ENCODE assay signal across 8 cellular contexts in the genomic region with DNA sequence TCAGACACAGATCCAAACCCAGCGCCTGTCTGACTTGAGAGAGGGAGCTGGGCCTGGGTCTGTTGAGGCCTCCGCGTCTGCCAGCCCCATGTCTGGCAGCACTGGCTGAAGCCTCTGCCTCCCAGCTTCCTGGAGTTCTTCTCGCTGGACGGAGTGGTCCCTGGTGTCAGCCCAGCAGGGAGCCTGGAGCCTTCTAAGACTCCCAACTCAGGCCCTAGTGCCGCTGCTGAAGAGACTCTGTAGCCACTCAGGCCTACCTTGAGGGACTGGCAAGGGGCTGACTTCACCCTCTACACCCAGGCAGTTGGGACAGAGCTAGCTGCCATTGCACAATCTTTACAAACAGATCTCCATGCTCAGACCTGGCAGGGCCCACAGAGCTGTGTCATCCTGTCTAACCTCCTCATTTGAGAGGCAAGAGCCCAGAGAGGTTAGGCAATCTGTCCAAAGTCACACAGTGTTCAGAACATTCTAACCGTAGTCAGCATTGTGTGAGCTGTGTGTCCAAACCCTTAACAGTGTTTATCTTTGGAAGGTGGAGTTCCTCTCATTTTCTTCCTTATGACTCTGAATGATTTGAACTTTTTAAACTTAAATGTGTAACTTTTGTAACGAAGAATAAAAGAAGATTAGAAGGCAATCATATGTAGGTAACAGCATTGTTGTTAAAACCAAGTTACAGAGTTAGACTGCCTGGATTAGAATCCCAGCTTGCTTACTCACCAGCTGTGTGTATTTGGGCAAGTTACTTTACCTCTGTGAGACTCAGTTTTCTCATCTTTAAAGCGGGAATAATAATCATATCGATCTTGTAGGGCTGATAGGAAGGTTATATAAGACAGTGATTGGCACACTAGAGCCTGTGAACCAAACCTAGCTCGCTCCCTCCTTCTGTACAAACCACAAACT. TPM values are rescaled to one million over a fixed set of nuclear protein-coding genes. Genes with fewer than 3 reads are reported as not detected.
DNase-seq lines count a peak whose midpoint lies in the region.

No MANE protein-coding gene starts in this region.

- no peaks in the 10 kb centered on the region for H3K9me3 ChIP-seq in MG63
- H3K9me3 ChIP-seq in muscle layer of colon (ENCODE audit: low read length): no peaks in the 10 kb centered on the region

- H3K36me3 ChIP-seq in MG63 (peaks cover 4% of the 10 kb centered on the region), muscle layer of colon (ENCODE audit: insufficient read depth, low read length) (no peaks in the 10 kb centered on the region)

- peaks cover 21% of the 10 kb centered on the region for H3K4me1 ChIP-seq in muscle layer of colon (ENCODE audit: insufficient read depth, low read length)

- H3K27me3 ChIP-seq in MG63: no peaks in the 10 kb centered on the region
- H3K27me3 ChIP-seq in muscle layer of colon (ENCODE audit: control insufficient read depth in 1 of 2, insufficient read depth in 2 of 2, low read length in 2 of 2): no peaks in the 10 kb centered on the region

- H3K9ac ChIP-seq in muscle layer of colon (ENCODE audit: low read length): no peak overlapping the region

- H3K27me3 Mint-ChIP-seq in activated T-helper 1 cell treated with anti-CD3 and anti-CD28 coated beads, Interleukin-12 subunit alpha, Interleukin-12 subunit beta, Interleukin-2, Interleukin-4 antibody, amounts not matched to agents 30 ng/mL and 10 ng/mL and 1 ng/mL, durations not matched to agents 14 hours and 24 hours and 36 hours (ENCODE audit: insufficient read depth): no peaks in the 10 kb centered on the region

- no peak overlapping the region for H3K27ac Mint-ChIP-seq in activated T-helper 1 cell treated with anti-CD3 and anti-CD28 coated beads, Interleukin-12 subunit alpha, Interleukin-12 subunit beta, Interleukin-2, Interleukin-4 antibody, amounts not matched to agents 30 ng/mL and 10 ng/mL and 1 ng/mL, durations not matched to agents 14 hours and 24 hours and 36 hours

- DNase-seq in AG08396 (ENCODE audit: low spot score): peak; percentile 64
- peak; percentile 90 for DNase-seq in MG63
- DNase-seq in dedifferentiated amniotic fluid mesenchymal stem cell (ENCODE audit: extremely low spot score): peak; percentile 58
- DNase-seq in G401 (ENCODE audit: low spot score): no peak
- DNase-seq in activated T-helper 1 cell treated with anti-CD3 and anti-CD28 coated beads, Interleukin-12 subunit alpha, Interleukin-12 subunit beta, Interleukin-2, Interleukin-4 antibody, amounts not matched to agents 30 ng/mL and 10 ng/mL and 1 ng/mL, durations not matched to agents 14 hours and 24 hours and 36 hours (ENCODE audit: low spot score): no peak
- DNase-seq in NCI-H187 (lab: John Stamatoyannopoulos, UW): no peak
- no peak for DNase-seq in NCI-H2227 (lab: John Stamatoyannopoulos, UW; ENCODE audit: unreplicated experiment)

- in situ Hi-C loops in G401 (cut with HindIII; ENCODE audit: low sequenced_read_pairs): no loop called here

- intact Hi-C loops in activated T-helper 1 cell treated with anti-CD3 and anti-CD28 coated beads, Interleukin-12 subunit alpha, Interleukin-12 subunit beta, Interleukin-2, Interleukin-4 antibody, amounts not matched to agents 30 ng/mL and 10 ng/mL and 1 ng/mL, durations not matched to agents 14 hours and 24 hours and 36 hours (cut with micrococcal nuclease): loop anchor here (10.0 kb wide), 1 partner anchor 1109 kb away; a partner anchor contains a TSS

- peaks cover 60% of the 10 kb centered on the region for H3K4me1 Mint-ChIP-seq in activated T-helper 1 cell treated with anti-CD3 and anti-CD28 coated beads, Interleukin-12 subunit alpha, Interleukin-12 subunit beta, Interleukin-2, Interleukin-4 antibody, amounts not matched to agents 30 ng/mL and 10 ng/mL and 1 ng/mL, durations not matched to agents 14 hours and 24 hours and 36 hours (ENCODE audit: low read depth)

- H3K36me3 Mint-ChIP-seq in activated T-helper 1 cell treated with anti-CD3 and anti-CD28 coated beads, Interleukin-12 subunit alpha, Interleukin-12 subunit beta, Interleukin-2, Interleukin-4 antibody, amounts not matched to agents 30 ng/mL and 10 ng/mL and 1 ng/mL, durations not matched to agents 14 hours and 24 hours and 36 hours (ENCODE audit: low read depth): no peaks in the 10 kb centered on the region

- no peak overlapping the region for H3K4me3 Mint-ChIP-seq in activated T-helper 1 cell treated with anti-CD3 and anti-CD28 coated beads, Interleukin-12 subunit alpha, Interleukin-12 subunit beta, Interleukin-2, Interleukin-4 antibody, amounts not matched to agents 30 ng/mL and 10 ng/mL and 1 ng/mL, durations not matched to agents 14 hours and 24 hours and 36 hours

- H3K4me3 ChIP-seq in MG63 (no peak overlapping the region), muscle layer of colon (ENCODE audit: low read depth in 1 of 2, low read length in 2 of 2) (no peak overlapping the region)

- H3K9me3 Mint-ChIP-seq in activated T-helper 1 cell treated with anti-CD3 and anti-CD28 coated beads, Interleukin-12 subunit alpha, Interleukin-12 subunit beta, Interleukin-2, Interleukin-4 antibody, amounts not matched to agents 30 ng/mL and 10 ng/mL and 1 ng/mL, durations not matched to agents 14 hours and 24 hours and 36 hours: no peaks in the 10 kb centered on the region

- peak overlapping the region; percentile 85 for H3K27ac ChIP-seq in muscle layer of colon (ENCODE audit: low read depth, low read length)

RNA-seq across cellular contexts. Expression of a gene that starts 4.6 kb away (rescaled TPM):
- total RNA-seq in MG63 (2014; rRNA removed; shearing (Covaris generic); ENCODE audit: low replicate concordance): 80.6 and 99.2 TPM in 2 replicates
- 36.6 and 39.1 TPM in 2 replicates for total RNA-seq in G401 (2014; rRNA removed; shearing (Covaris generic))
- total RNA-seq in activated T-helper 1 cell treated with anti-CD3 and anti-CD28 coated beads, Interleukin-12 subunit alpha, Interleukin-12 subunit beta, Interleukin-2, Interleukin-4 antibody, amounts not matched to agents 30 ng/mL and 10 ng/mL and 1 ng/mL, durations not matched to agents 14 hours and 24 hours and 36 hours: 11.9 and 12.5 TPM in 2 replicates

RNA-seq across cellular contexts. Expression of a gene that starts 58.5 kb away (rescaled TPM):
- total RNA-seq in MG63 (2014; rRNA removed; shearing (Covaris generic); ENCODE audit: low replicate concordance): 65.6 and 98.8 TPM in 2 replicates
- total RNA-seq in G401 (2014; rRNA removed; shearing (Covaris generic)): 21.3 and 28.7 TPM in 2 replicates
- total RNA-seq in activated T-helper 1 cell treated with anti-CD3 and anti-CD28 coated beads, Interleukin-12 subunit alpha, Interleukin-12 subunit beta, Interleukin-2, Interleukin-4 antibody, amounts not matched to agents 30 ng/mL and 10 ng/mL and 1 ng/mL, durations not matched to agents 14 hours and 24 hours and 36 hours: 47.4 and 47.9 TPM in 2 replicates

Comparison
In these comparisons a context has a peak if more than half of its experiments do, and no peak if none do; other contexts are left out.
1. DNase-seq: peak in AG08396 (single experiment), MG63 (single experiment) and dedifferentiated amniotic fluid mesenchymal stem cell (single experiment); none in G401 (single experiment), activated T-helper 1 cell treated with anti-CD3 and anti-CD28 coated beads, Interleukin-12 subunit alpha, Interleukin-12 subunit beta, Interleukin-2, Interleukin-4 antibody, amounts not matched to agents 30 ng/mL and 10 ng/mL and 1 ng/mL, durations not matched to agents 14 hours and 24 hours and 36 hours (single experiment), NCI-H187 (0 of 2) and NCI-H2227 (single experiment).